In genomic region chr6:37566209-37566859, GRCh38 we compare ENCODE assay signal across 1 cellular context.
A peak's percentile ranks its signal among the peaks of the same experiment; 100 is the strongest.
TF ChIP-seq lines count a peak whose summit lies in the region.

No MANE protein-coding gene starts in this region.

TF ChIP-seq in HEK293, 187 proteins besides CTCF, POLR2A, EP300 and RAD21 (continued from another document and continues in another):
- no peak for TF ChIP-seq ZNF518A (tag by site-specific recombination; conservative IDR thresholded peaks at IDR 0.05; ENCODE audit: low read depth)
- no peak for TF ChIP-seq PRDM1 (tag by site-specific recombination; IDR thresholded peaks at IDR 0.05)
- no peak for TF ChIP-seq HOXD13 (CRISPR knock-in tag; IDR thresholded peaks at IDR 0.05; ENCODE audit: borderline replicate concordance)
- peak; percentile 8 for TF ChIP-seq ZBTB26 (tag by site-specific recombination; optimal IDR thresholded peaks at IDR 0.05)
- TF ChIP-seq ZEB2 (tag by site-specific recombination; IDR thresholded peaks at IDR 0.05): peak; percentile 38; the same call in 1 of the 2 replicates
- TF ChIP-seq ZNF423 (tag by site-specific recombination; IDR thresholded peaks at IDR 0.05): peak; percentile 12; the same call in 1 of the 2 replicates
- no peak for TF ChIP-seq BCL11B (tag by site-specific recombination; IDR thresholded peaks at IDR 0.05; ENCODE audit: low read depth)
- TF ChIP-seq ZNF843 (tag by site-specific recombination; IDR thresholded peaks at IDR 0.05): no peak
- TF ChIP-seq ZNF580 (tag by site-specific recombination; IDR thresholded peaks at IDR 0.05): no peak
- TF ChIP-seq ZNF132 (tag by site-specific recombination; IDR thresholded peaks at IDR 0.05; ENCODE audit: borderline replicate concordance): no peak
- TF ChIP-seq ZFP3 (tag by site-specific recombination; IDR thresholded peaks at IDR 0.05; ENCODE audit: low read depth): no peak
- TF ChIP-seq SCRT2 (tag by site-specific recombination; IDR thresholded peaks at IDR 0.05): no peak
- no peak for TF ChIP-seq ZNF558 (tag by site-specific recombination; IDR thresholded peaks at IDR 0.05)
- TF ChIP-seq ZSCAN4 (tag by site-specific recombination; IDR thresholded peaks at IDR 0.05): no peak
- TF ChIP-seq YY2 (tag by site-specific recombination; IDR thresholded peaks at IDR 0.05): no peak
- no peak for TF ChIP-seq PRDM2 (tag by site-specific recombination; IDR thresholded peaks at IDR 0.05; ENCODE audit: borderline replicate concordance)
- TF ChIP-seq HIC1 (tag by site-specific recombination; IDR thresholded peaks at IDR 0.05): no peak
- no peak for TF ChIP-seq BCL11A (tag by site-specific recombination; IDR thresholded peaks at IDR 0.05; ENCODE audit: low read depth)
- no peak for TF ChIP-seq ZNF544 (tag by site-specific recombination; IDR thresholded peaks at IDR 0.05)
- TF ChIP-seq ZNF521 (tag by site-specific recombination; IDR thresholded peaks at IDR 0.05): no peak
- TF ChIP-seq ZNF571 (tag by site-specific recombination; IDR thresholded peaks at IDR 0.05): no peak
- peak; percentile 58 for TF ChIP-seq ZNF654 (tag by site-specific recombination; IDR thresholded peaks at IDR 0.05; ENCODE audit: low read depth)
- no peak for TF ChIP-seq HOXA7 (CRISPR knock-in tag; IDR thresholded peaks at IDR 0.05; ENCODE audit: borderline replicate concordance)
- TF ChIP-seq MEIS1 (CRISPR knock-in tag; IDR thresholded peaks at IDR 0.05; ENCODE audit: borderline replicate concordance): no peak
- TF ChIP-seq PRDM10 (tag by site-specific recombination; IDR thresholded peaks at IDR 0.05): no peak
- TF ChIP-seq REPIN1 (tag by site-specific recombination; IDR thresholded peaks at IDR 0.05; ENCODE audit: low read depth): no peak
- no peak for TF ChIP-seq INSM2 (tag by site-specific recombination; IDR thresholded peaks at IDR 0.05)
- no peak; the same call in 1 of the 2 replicates for TF ChIP-seq ZNF335 (tag by site-specific recombination; conservative IDR thresholded peaks at IDR 0.05)
- no peak for TF ChIP-seq ZNF585B (tag by site-specific recombination; IDR thresholded peaks at IDR 0.05)
- no peak for TF ChIP-seq ZNF394 (tag by site-specific recombination; IDR thresholded peaks at IDR 0.05; ENCODE audit: borderline replicate concordance)
- no peak for TF ChIP-seq ZNF174 (tag by site-specific recombination; IDR thresholded peaks at IDR 0.05)
- TF ChIP-seq ZNF239 (tag by site-specific recombination; IDR thresholded peaks at IDR 0.05): no peak
- TF ChIP-seq ZNF629 (tag by site-specific recombination; IDR thresholded peaks at IDR 0.05): no peak
- no peak for TF ChIP-seq ZSCAN16 (tag by site-specific recombination; IDR thresholded peaks at IDR 0.05)
- TF ChIP-seq ZNF837 (tag by site-specific recombination; IDR thresholded peaks at IDR 0.05): no peak
- TF ChIP-seq ZNF624 (tag by site-specific recombination; IDR thresholded peaks at IDR 0.05): no peak
- TF ChIP-seq ZNF555 (tag by site-specific recombination; conservative IDR thresholded peaks at IDR 0.05): no peak
